23 cellular contexts compared by ENCODE assay signal in genomic region chr1:12284486-12284885, GRCh38.
"Had no signal": no experiment of that assay in that cellular context is flagged by ENCODE, and none has a peak within 500 bp of the region (broad histone marks: within the 10 kb centered on the region; RNA-seq: fewer than 3 reads in every experiment).

No MANE protein-coding gene starts in this region.

- FAIRE-seq: HTR-8/SVneo, K562 had no signal

- H3K27ac ChIP-seq: KMS-11, SJSA1, SK-N-MC had no signal

- H3K4me2 ChIP-seq: KMS-11 had no signal

- H3K9ac ChIP-seq: KMS-11 had no signal

- H3K9me3 ChIP-seq: SJSA1 had no signal

- H3K27me3 ChIP-seq: SJSA1 had no signal

- DNase-seq: Kasumi-1, MV-4-11, NCI-H1092, NCI-H1436, NCI-H187, NCI-H2029, NCI-H2081 treated with DMSO at 0.1 percent for 48 hours, NCI-H2171, NCI-H226, NCI-H446, NCI-H510A, NCI-H524 treated with DMSO at 0.1 percent for 48 hours, NCI-H69, NCI-H774, SIG-M5, SW 1271 had no signal

- H3K4me3 ChIP-seq: K562, SJSA1, SK-N-MC had no signal

- ATAC-seq: K562, Panc1, Right ventricle myocardium inferior had no signal
